Comparison of ENCODE assay signal across 26 cellular contexts in genomic region chr3:196270499-196270898, GRCh38. TPM values are rescaled to one million over a fixed set of nuclear protein-coding genes. Genes with fewer than 3 reads are reported as not detected.
DNase-seq lines count a peak whose midpoint lies in the region; ATAC-seq and TF ChIP-seq lines count a peak whose summit lies in the region.
"Had no signal": no experiment of that assay in that cellular context is flagged by ENCODE, and none has a peak within 500 bp of the region (broad histone marks: within the 10 kb centered on the region; RNA-seq: fewer than 3 reads in every experiment).

No MANE protein-coding gene starts in this region.

- TF ChIP-seq CTCF in glutamatergic neuron (IDR thresholded peaks at IDR 0.05; ENCODE audit: partially characterized antibody, unreplicated experiment) = no peak

- H3K27me3 Mint-ChIP-seq in stimulated activated naive CD8-positive, alpha-beta T cell treated with anti-CD3 and anti-CD28 coated beads, Interleukin-15, Interleukin-2, amounts not matched to agents 100 ng/mL and 50 ng/mL, for 24 hours = no peaks in the 10 kb centered on the region
- H3K27me3 Mint-ChIP-seq in stimulated activated naive CD8-positive, alpha-beta T cell treated with anti-CD3 and anti-CD28 coated beads, Interleukin-15, amount 100 ng/mL, for 72 hours = no peaks in the 10 kb centered on the region
- no peaks in the 10 kb centered on the region for H3K27me3 Mint-ChIP-seq in activated CD8-positive, alpha-beta T cell treated with anti-CD3 and anti-CD28 coated beads, Interleukin-2, amount 10 ng/mL, durations not matched to agents 7 days and 5 days (ENCODE audit: low read depth)
- H3K27me3 Mint-ChIP-seq in immature natural killer cell (ENCODE audit: low read depth in 3 of 3) = peaks cover 0 to 4% (median 1%) of the 10 kb centered on the region in 3 donors
- peaks cover 2% of the 10 kb centered on the region for H3K27me3 Mint-ChIP-seq in glutamatergic neuron (ENCODE audit: unreplicated experiment)
- H3K27me3 Mint-ChIP-seq: effector memory CD8-positive, alpha-beta T cell; progenitor cell of endocrine pancreas had no signal

- no peaks in the 10 kb centered on the region for H3K9me3 Mint-ChIP-seq in stimulated activated naive CD8-positive, alpha-beta T cell treated with anti-CD3 and anti-CD28 coated beads, Interleukin-15, Interleukin-2, amounts not matched to agents 100 ng/mL and 50 ng/mL, for 24 hours
- no peaks in the 10 kb centered on the region for H3K9me3 Mint-ChIP-seq in stimulated activated naive CD8-positive, alpha-beta T cell treated with anti-CD3 and anti-CD28 coated beads, Interleukin-15, amount 100 ng/mL, for 72 hours
- H3K9me3 Mint-ChIP-seq in activated CD8-positive, alpha-beta T cell treated with anti-CD3 and anti-CD28 coated beads, Interleukin-2, amount 10 ng/mL, durations not matched to agents 7 days and 5 days (ENCODE audit: insufficient read depth) = no peaks in the 10 kb centered on the region
- H3K9me3 Mint-ChIP-seq in immature natural killer cell = no peaks in the 10 kb centered on the region
- H3K9me3 Mint-ChIP-seq in glutamatergic neuron (ENCODE audit: unreplicated experiment) = peaks cover 5% of the 10 kb centered on the region

- DNase-seq in stimulated activated naive CD8-positive, alpha-beta T cell treated with anti-CD3 and anti-CD28 coated beads, Interleukin-15, amount 100 ng/mL, for 72 hours = no peak
- DNase-seq in activated CD8-positive, alpha-beta T cell treated with anti-CD3 and anti-CD28 coated beads, Interleukin-2, amount 10 ng/mL, durations not matched to agents 7 days and 5 days = no peak
- DNase-seq in immature natural killer cell (no peak), glutamatergic neuron (no peak), NCI-H510A treated with DMSO at 0.1 percent for 48 hours (lab: John Stamatoyannopoulos, UW) (no peak)
- no peak for DNase-seq in stimulated activated CD4-positive, alpha-beta T cell treated with anti-CD3 and anti-CD28 coated beads, Interleukin-12 subunit alpha, Interleukin-12 subunit beta, amount 100 ng/mL, for 4 hours
- DNase-seq: activated CD4-positive, CD25-positive, alpha-beta regulatory T cell treated with anti-CD3 and anti-CD28 coated beads, Interleukin-2, amount 50 U/mL, for 72 hours; activated effector memory CD4-positive, alpha-beta T cell treated with anti-CD3 and anti-CD28 coated beads, Interleukin-2, amount 50 U/mL, for 16 hours; COR-L47; DMS53; effector memory CD8-positive, alpha-beta T cell; Karpas-422; left lung; NCI-H1417 treated with DMSO at 0.1 percent for 48 hours; NCI-H2081; NCI-H526 treated with DMSO at 0.1 percent for 48 hours; NK-92 treated with Interleukin-12 subunit alpha and Interleukin-12 subunit beta, amount 100 ng/mL, for 24 hours; right lobe of liver; SK-N-SH; spleen; transverse colon had no signal

- CTCF ChIA-PET in activated CD8-positive, alpha-beta T cell treated with anti-CD3 and anti-CD28 coated beads, Interleukin-2, amount 10 ng/mL, durations not matched to agents 7 days and 5 days (lab: Charles Lee) = no interaction called here

- POLR2A ChIA-PET in activated CD8-positive, alpha-beta T cell treated with anti-CD3 and anti-CD28 coated beads, Interleukin-2, amount 10 ng/mL, durations not matched to agents 7 days and 5 days (lab: Charles Lee) = no interaction called here

- H3K36me3 Mint-ChIP-seq in stimulated activated naive CD8-positive, alpha-beta T cell treated with anti-CD3 and anti-CD28 coated beads, Interleukin-15, Interleukin-2, amounts not matched to agents 100 ng/mL and 50 ng/mL, for 24 hours (ENCODE audit: low read depth) = peaks cover 32% of the 10 kb centered on the region
- H3K36me3 Mint-ChIP-seq in activated CD8-positive, alpha-beta T cell treated with anti-CD3 and anti-CD28 coated beads, Interleukin-2, amount 10 ng/mL, durations not matched to agents 7 days and 5 days (ENCODE audit: low read depth) = peaks cover 44% of the 10 kb centered on the region
- H3K36me3 Mint-ChIP-seq in immature natural killer cell (peaks cover 16% of the 10 kb centered on the region in 3 donors), glutamatergic neuron (ENCODE audit: unreplicated experiment) (peaks cover 15% of the 10 kb centered on the region)

- ATAC-seq in stimulated activated naive CD8-positive, alpha-beta T cell treated with anti-CD3 and anti-CD28 coated beads, Interleukin-15, amount 100 ng/mL, for 72 hours = no peak
- no peak for ATAC-seq in activated CD8-positive, alpha-beta T cell treated with anti-CD3 and anti-CD28 coated beads, Interleukin-2, amount 10 ng/mL, durations not matched to agents 7 days and 5 days
- ATAC-seq: effector memory CD8-positive, alpha-beta T cell; HepG2; left lung; right lobe of liver had no signal

- no peak overlapping the region for H3K4me3 Mint-ChIP-seq in stimulated activated naive CD8-positive, alpha-beta T cell treated with anti-CD3 and anti-CD28 coated beads, Interleukin-15, Interleukin-2, amounts not matched to agents 100 ng/mL and 50 ng/mL, for 24 hours
- no peak overlapping the region for H3K4me3 Mint-ChIP-seq in stimulated activated naive CD8-positive, alpha-beta T cell treated with anti-CD3 and anti-CD28 coated beads, Interleukin-15, amount 100 ng/mL, for 72 hours
- no peak overlapping the region for H3K4me3 Mint-ChIP-seq in activated CD8-positive, alpha-beta T cell treated with anti-CD3 and anti-CD28 coated beads, Interleukin-2, amount 10 ng/mL, durations not matched to agents 7 days and 5 days
- H3K4me3 Mint-ChIP-seq in immature natural killer cell (no peak overlapping the region), glutamatergic neuron (ENCODE audit: unreplicated experiment) (no peak overlapping the region)
- H3K4me3 Mint-ChIP-seq: effector memory CD8-positive, alpha-beta T cell had no signal

- H3K4me1 Mint-ChIP-seq in stimulated activated naive CD8-positive, alpha-beta T cell treated with anti-CD3 and anti-CD28 coated beads, Interleukin-15, Interleukin-2, amounts not matched to agents 100 ng/mL and 50 ng/mL, for 24 hours (ENCODE audit: low read depth) = peaks cover 54% of the 10 kb centered on the region
- H3K4me1 Mint-ChIP-seq in stimulated activated naive CD8-positive, alpha-beta T cell treated with anti-CD3 and anti-CD28 coated beads, Interleukin-15, amount 100 ng/mL, for 72 hours = peaks cover 54% of the 10 kb centered on the region
- peaks cover 46% of the 10 kb centered on the region for H3K4me1 Mint-ChIP-seq in activated CD8-positive, alpha-beta T cell treated with anti-CD3 and anti-CD28 coated beads, Interleukin-2, amount 10 ng/mL, durations not matched to agents 7 days and 5 days (ENCODE audit: low read depth)
- H3K4me1 Mint-ChIP-seq in immature natural killer cell = peaks cover 40 to 60% of the 10 kb centered on the region in 2 donors
- H3K4me1 Mint-ChIP-seq in glutamatergic neuron (ENCODE audit: low read depth, unreplicated experiment) = no peaks in the 10 kb centered on the region

- peak overlapping the region; percentile 56 for H3K27ac Mint-ChIP-seq in stimulated activated naive CD8-positive, alpha-beta T cell treated with anti-CD3 and anti-CD28 coated beads, Interleukin-15, Interleukin-2, amounts not matched to agents 100 ng/mL and 50 ng/mL, for 24 hours
- no peak overlapping the region for H3K27ac Mint-ChIP-seq in stimulated activated naive CD8-positive, alpha-beta T cell treated with anti-CD3 and anti-CD28 coated beads, Interleukin-15, amount 100 ng/mL, for 72 hours
- H3K27ac Mint-ChIP-seq in activated CD8-positive, alpha-beta T cell treated with anti-CD3 and anti-CD28 coated beads, Interleukin-2, amount 10 ng/mL, durations not matched to agents 7 days and 5 days = peak overlapping the region; percentile 22
- H3K27ac Mint-ChIP-seq in immature natural killer cell = peak overlapping the region; percentile 10 to 64 (median 40)
- no peak overlapping the region for H3K27ac Mint-ChIP-seq in glutamatergic neuron (ENCODE audit: unreplicated experiment)
- H3K27ac Mint-ChIP-seq: progenitor cell of endocrine pancreas had no signal

RNA-seq across cellular contexts. Expression of gene PCYT1A, which starts 17.0 kb away (rescaled TPM):
- total RNA-seq in activated CD8-positive, alpha-beta T cell treated with anti-CD3 and anti-CD28 coated beads, Interleukin-2, amount 10 ng/mL, durations not matched to agents 7 days and 5 days = 10 to 100 TPM; 53.2 to 57.3 TPM
- polyA plus RNA-seq in immature natural killer cell = 10 to 100 TPM; 19.4 to 38.3 (median 32.0) TPM
- 37.0 TPM for total RNA-seq in glutamatergic neuron (ENCODE audit: unreplicated experiment)

RNA-seq across cellular contexts. Expression of gene DYNLT2B, which starts 47.5 kb away (rescaled TPM):
- total RNA-seq in activated CD8-positive, alpha-beta T cell treated with anti-CD3 and anti-CD28 coated beads, Interleukin-2, amount 10 ng/mL, durations not matched to agents 7 days and 5 days = 10 to 100 TPM; 12.0 to 21.1 TPM
- 10 to 100 TPM; 15.6 to 17.8 (median 16.8) TPM for polyA plus RNA-seq in immature natural killer cell
- total RNA-seq in glutamatergic neuron (ENCODE audit: unreplicated experiment) = 14.8 TPM

RNA-seq across cellular contexts. Expression of gene SLC51A, which starts 54.2 kb away (rescaled TPM):
- total RNA-seq in activated CD8-positive, alpha-beta T cell treated with anti-CD3 and anti-CD28 coated beads, Interleukin-2, amount 10 ng/mL, durations not matched to agents 7 days and 5 days = not detected
- 1 to 10 TPM in 1 of 3 donors, under 1 TPM in 1, not detected in 1; 0.62 to 1.6 TPM for polyA plus RNA-seq in immature natural killer cell
- total RNA-seq in glutamatergic neuron (ENCODE audit: unreplicated experiment) = not detected
- total RNA-seq: T-helper 2 cell treated with Interferon-gamma antibody and Interleukin-4, amounts not matched to agents 100 ng/mL and 5 ng/mL, for 36 hours had no signal
- polyA plus RNA-seq: SK-N-SH had no signal

RNA-seq across cellular contexts. Expression of gene ZDHHC19, which starts 59.3 kb away (rescaled TPM):
- total RNA-seq in activated CD8-positive, alpha-beta T cell treated with anti-CD3 and anti-CD28 coated beads, Interleukin-2, amount 10 ng/mL, durations not matched to agents 7 days and 5 days = not detected
- not detected for polyA plus RNA-seq in immature natural killer cell
- 1.2 TPM for total RNA-seq in glutamatergic neuron (ENCODE audit: unreplicated experiment)
- total RNA-seq: epithelial cell of proximal tubule; progenitor cell of endocrine pancreas; T-helper 2 cell treated with Interferon-gamma antibody and Interleukin-4, amounts not matched to agents 100 ng/mL and 5 ng/mL, for 36 hours; transverse colon had no signal
- polyA plus RNA-seq: SK-N-SH had no signal

Comparison
In these comparisons a context has a peak if more than half of its experiments do, and no peak if none do; other contexts are left out.
1. H3K27ac Mint-ChIP-seq: peak in stimulated activated naive CD8-positive, alpha-beta T cell treated with anti-CD3 and anti-CD28 coated beads, Interleukin-15, Interleukin-2, amounts not matched to agents 100 ng/mL and 50 ng/mL, for 24 hours (single experiment), activated CD8-positive, alpha-beta T cell treated with anti-CD3 and anti-CD28 coated beads, Interleukin-2, amount 10 ng/mL, durations not matched to agents 7 days and 5 days (single experiment) and immature natural killer cell (6 of 6); none in stimulated activated naive CD8-positive, alpha-beta T cell treated with anti-CD3 and anti-CD28 coated beads, Interleukin-15, amount 100 ng/mL, for 72 hours (0 of 2) and glutamatergic neuron (single experiment).